In the genomic region with DNA sequence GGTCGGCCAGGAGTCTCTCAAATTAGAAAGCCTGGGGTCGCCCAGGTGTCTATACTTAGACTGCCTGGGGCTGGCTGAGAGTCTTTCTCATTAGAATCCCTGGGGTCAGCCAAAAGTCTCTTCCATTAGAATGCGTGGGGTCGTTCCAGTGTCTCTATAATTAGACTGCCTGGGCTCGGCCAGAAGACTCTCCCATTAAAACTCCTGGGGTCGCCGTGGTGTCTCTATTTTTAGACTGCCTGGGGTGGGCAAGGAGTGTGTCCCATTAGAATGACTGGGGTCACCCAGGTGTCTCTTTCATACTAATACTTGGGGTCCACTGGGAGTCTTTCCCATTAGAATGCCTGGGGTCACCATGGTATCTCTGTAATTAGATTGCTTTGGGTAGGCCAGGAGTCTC, we compare ENCODE assay signal across 26 cellular contexts.
DNase-seq lines count a peak whose midpoint lies in the region; ATAC-seq and TF ChIP-seq lines count a peak whose summit lies in the region.
"Had no signal": no experiment of that assay in that cellular context is flagged by ENCODE, and none has a peak within 500 bp of the region (broad histone marks: within the 10 kb centered on the region; RNA-seq: fewer than 3 reads in every experiment).

No MANE protein-coding gene starts in this region.

- DNase-seq in coronary artery (ENCODE audit: low spot score) (peak; percentile 16), left lobe of liver (ENCODE audit: low spot score) (peak; percentile 12), osteocyte (ENCODE audit: extremely low spot score, unreplicated experiment) (peak; percentile 66), type B pancreatic cell (ENCODE audit: extremely low spot score, unreplicated experiment) (peak; percentile 15), spleen (no peak), hepatocyte (ENCODE audit: low spot score) (no peak), middle frontal gyrus (ENCODE audit: extremely low spot score, low spot score) (no peak), adrenal gland (no peak)
- DNase-seq: 8988T; ACHN; BE2C; C1 segment of cervical spinal cord; CD4-positive, alpha-beta memory T cell; CD4-positive, CD25-positive, alpha-beta regulatory T cell; CD8-positive, alpha-beta memory T cell; COR-L47; DMS 273 treated with DMSO at 0.1 percent for 48 hours; DMS153; DMS53; DMS79; DND-41; EL; GDM1 had no signal

- H3K4me3 ChIP-seq in coronary artery = no peak overlapping the region
- no peak overlapping the region for H3K4me3 ChIP-seq in spleen
- H3K4me3 ChIP-seq in hepatocyte = no peak overlapping the region
- H3K4me3 ChIP-seq in adrenal gland = no peak overlapping the region
- H3K4me3 ChIP-seq: BLaER1, GM12878 had no signal

- peaks cover 80% of the 10 kb centered on the region for H3K9me3 Mint-ChIP-seq in osteocyte (ENCODE audit: unreplicated experiment)
- H3K9me3 Mint-ChIP-seq in type B pancreatic cell = peaks cover 3% of the 10 kb centered on the region

- H3K27ac Mint-ChIP-seq in osteocyte (ENCODE audit: unreplicated experiment) = no peak overlapping the region
- H3K27ac Mint-ChIP-seq in type B pancreatic cell = no peak overlapping the region
- H3K27ac Mint-ChIP-seq: CD14-positive monocyte; CD4-positive, alpha-beta memory T cell; CD4-positive, CD25-positive, alpha-beta regulatory T cell; CD8-positive, alpha-beta memory T cell had no signal

- H3K4me1 Mint-ChIP-seq in osteocyte (ENCODE audit: unreplicated experiment) (no peaks in the 10 kb centered on the region), type B pancreatic cell (ENCODE audit: unreplicated experiment) (no peaks in the 10 kb centered on the region)
- H3K4me1 Mint-ChIP-seq: CD14-positive monocyte; CD4-positive, alpha-beta memory T cell; CD4-positive, CD25-positive, alpha-beta regulatory T cell; CD8-positive, alpha-beta memory T cell had no signal

- H3K4me3 Mint-ChIP-seq in osteocyte (ENCODE audit: unreplicated experiment) (no peak overlapping the region), type B pancreatic cell (no peak overlapping the region)
- H3K4me3 Mint-ChIP-seq: CD14-positive monocyte; CD4-positive, alpha-beta memory T cell; CD4-positive, CD25-positive, alpha-beta regulatory T cell; CD8-positive, alpha-beta memory T cell had no signal

- no peak overlapping the region for H2AFZ ChIP-seq in hepatocyte

- H3K9me3 ChIP-seq in spleen = peaks cover 1 to 100% (median 93%) of the 10 kb centered on the region in 8 donors
- H3K9me3 ChIP-seq in hepatocyte (ENCODE audit: low read depth) = no peaks in the 10 kb centered on the region
- no peaks in the 10 kb centered on the region for H3K9me3 ChIP-seq in adrenal gland (replicated peaks in 1 of 3)
- H3K9me3 ChIP-seq: BE2C had no signal

- TF ChIP-seq CTCF in coronary artery (IDR thresholded peaks at IDR 0.05) (no peak), osteocyte (IDR thresholded peaks at IDR 0.05) (no peak), type B pancreatic cell (conservative IDR thresholded peaks at IDR 0.05) (no peak), spleen (IDR thresholded peaks at IDR 0.05 in 8 of 11, conservative IDR thresholded peaks at IDR 0.05 in 3 of 11) (no peak), hepatocyte (IDR thresholded peaks at IDR 0.05; ENCODE audit: poor library complexity) (no peak), adrenal gland (IDR thresholded peaks at IDR 0.05) (no peak)

- no peaks in the 10 kb centered on the region for H3K9me2 ChIP-seq in hepatocyte (replicated peaks; ENCODE audit: insufficient read depth)

- no peaks in the 10 kb centered on the region for H3K27me3 ChIP-seq in spleen (replicated peaks in 1 of 7)
- H3K27me3 ChIP-seq in hepatocyte = no peaks in the 10 kb centered on the region
- no peaks in the 10 kb centered on the region for H3K27me3 ChIP-seq in adrenal gland
- H3K27me3 ChIP-seq: BE2C, BLaER1 had no signal

- H3K36me3 ChIP-seq in spleen (no peaks in the 10 kb centered on the region), hepatocyte (replicated peaks; ENCODE audit: insufficient read depth, low read depth) (no peaks in the 10 kb centered on the region), adrenal gland (replicated peaks in 1 of 2) (no peaks in the 10 kb centered on the region)
- H3K36me3 ChIP-seq: BE2C, BLaER1 had no signal

- no peaks in the 10 kb centered on the region for H4K20me1 ChIP-seq in hepatocyte (ENCODE audit: insufficient read depth, poor library complexity, severe bottlenecking)
- H4K20me1 ChIP-seq: BLaER1 had no signal

- ATAC-seq in left lobe of liver = no peak
- ATAC-seq: GM12878 had no signal

- no peaks in the 10 kb centered on the region for H3K79me2 ChIP-seq in hepatocyte

- H3K27me3 Mint-ChIP-seq in osteocyte (ENCODE audit: unreplicated experiment) (no peaks in the 10 kb centered on the region), type B pancreatic cell (no peaks in the 10 kb centered on the region)
- H3K27me3 Mint-ChIP-seq: CD4-positive, alpha-beta memory T cell; CD4-positive, CD25-positive, alpha-beta regulatory T cell had no signal

- intact Hi-C loops in spleen (cut with DNase I; ENCODE audit: low total_unique reads) (no loop called here), adrenal gland (cut with DNase I) (no loop called here)

- no peak overlapping the region for H3K4me2 ChIP-seq in hepatocyte
- H3K4me2 ChIP-seq: BLaER1 had no signal

- H3K27ac ChIP-seq in coronary artery (no peak overlapping the region), spleen (no peak overlapping the region), hepatocyte (no peak overlapping the region), adrenal gland (no peak overlapping the region)
- H3K27ac ChIP-seq: BLaER1 had no signal

- WGBS in spleen, 5 donors = 62 to 73% (median 70%) methylated on average over 7 of the region's 7 CpGs
- WGBS in hepatocyte (ENCODE audit: low lambda C conversion rate, missing lambda C conversion rate) = 77% methylated on average over 7 of the region's 7 CpGs
- WGBS in adrenal gland, 4 donors = 62 to 78% (median 68%) methylated on average over 4 to 7 of the region's 7 CpGs

- H3K36me3 Mint-ChIP-seq in osteocyte (ENCODE audit: unreplicated experiment) = no peaks in the 10 kb centered on the region
- H3K36me3 Mint-ChIP-seq in type B pancreatic cell = no peaks in the 10 kb centered on the region
- H3K36me3 Mint-ChIP-seq: CD14-positive monocyte; CD4-positive, CD25-positive, alpha-beta regulatory T cell had no signal

- H3K4me1 ChIP-seq in spleen = no peaks in the 10 kb centered on the region
- no peaks in the 10 kb centered on the region for H3K4me1 ChIP-seq in hepatocyte (ENCODE audit: insufficient read depth)
- no peaks in the 10 kb centered on the region for H3K4me1 ChIP-seq in adrenal gland (replicated peaks in 1 of 2)
- H3K4me1 ChIP-seq: BE2C, BLaER1 had no signal

- TF ChIP-seq POLR2A in spleen (IDR thresholded peaks at IDR 0.05) (no peak), adrenal gland (IDR thresholded peaks at IDR 0.05) (no peak)

Comparison
In these comparisons a context has a peak if more than half of its experiments do, and no peak if none do; other contexts are left out.
1. DNase-seq: peak in coronary artery (single experiment), left lobe of liver (single experiment), osteocyte (single experiment) and type B pancreatic cell (single experiment); none in spleen (single experiment), hepatocyte (single experiment), middle frontal gyrus (single experiment) and adrenal gland (0 of 7).